In the genomic region with DNA sequence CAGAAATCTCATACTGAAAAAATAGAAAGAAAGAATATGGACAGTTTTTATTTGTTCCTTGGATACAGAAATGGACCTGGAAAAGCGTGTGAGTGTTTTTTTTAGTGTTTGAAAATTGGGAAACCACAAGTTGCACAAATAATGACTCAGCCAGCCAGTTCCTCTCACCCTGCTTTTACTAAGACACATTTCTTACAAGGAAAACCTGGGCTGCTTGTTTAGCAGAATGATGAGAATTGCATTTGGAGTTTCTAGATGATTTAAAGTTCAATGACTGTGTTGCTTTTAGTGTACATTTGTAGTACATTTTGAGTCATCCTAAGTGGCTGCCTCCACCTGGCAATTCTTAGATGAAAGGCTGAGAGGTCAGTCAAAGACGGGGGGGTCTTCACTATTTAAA, we compare ENCODE assay signal across 13 cellular contexts.
DNase-seq lines count a peak whose midpoint lies in the region; ATAC-seq and TF ChIP-seq lines count a peak whose summit lies in the region.
"Had no signal": no experiment of that assay in that cellular context is flagged by ENCODE, and none has a peak within 500 bp of the region (broad histone marks: within the 10 kb centered on the region; RNA-seq: fewer than 3 reads in every experiment).

No MANE protein-coding gene starts in this region.

- intact Hi-C loops in dendritic cell treated with granulocyte-macrophage colony-stimulating factor and Interleukin-4, amounts not matched to agents 40 ng/mL and 50 ng/mL, for 4 days (cut with micrococcal nuclease), result loop anchor here (5.0 to 10.0 kb wide), 2 partner anchors 145 to 572 kb away; no protein-coding TSS in a partner anchor

- H3K36me3 Mint-ChIP-seq in dendritic cell treated with granulocyte-macrophage colony-stimulating factor and Interleukin-4, amounts not matched to agents 40 ng/mL and 50 ng/mL, for 4 days (ENCODE audit: low read depth), result no peaks in the 10 kb centered on the region
- H3K36me3 Mint-ChIP-seq in chondrocyte (ENCODE audit: low read depth), result peaks cover 1% of the 10 kb centered on the region
- H3K36me3 Mint-ChIP-seq in progenitor cell of endocrine pancreas (ENCODE audit: insufficient read depth), result no peaks in the 10 kb centered on the region
- H3K36me3 Mint-ChIP-seq: activated naive CD8-positive, alpha-beta T cell treated with anti-CD3 and anti-CD28 coated beads for 36 hours; WTC11 had no signal

- no peak for TF ChIP-seq CTCF in chondrocyte (IDR thresholded peaks at IDR 0.05)
- no peak for TF ChIP-seq CTCF in progenitor cell of endocrine pancreas (IDR thresholded peaks at IDR 0.05; ENCODE audit: unreplicated experiment)

- peak; percentile 64 for ATAC-seq in GM18502 (IDR thresholded peaks at IDR 0.05; ENCODE audit: poor library complexity, unreplicated experiment)
- ATAC-seq: WTC11 had no signal

- peak overlapping the region; percentile 86 for H3K27ac Mint-ChIP-seq in dendritic cell treated with granulocyte-macrophage colony-stimulating factor and Interleukin-4, amounts not matched to agents 40 ng/mL and 50 ng/mL, for 4 days
- H3K27ac Mint-ChIP-seq in chondrocyte (ENCODE audit: unreplicated experiment), result no peak overlapping the region
- no peak overlapping the region for H3K27ac Mint-ChIP-seq in progenitor cell of endocrine pancreas
- H3K27ac Mint-ChIP-seq: activated naive CD8-positive, alpha-beta T cell treated with anti-CD3 and anti-CD28 coated beads for 36 hours; nephron; WTC11 had no signal

- peaks cover 69% of the 10 kb centered on the region for H3K4me1 Mint-ChIP-seq in dendritic cell treated with granulocyte-macrophage colony-stimulating factor and Interleukin-4, amounts not matched to agents 40 ng/mL and 50 ng/mL, for 4 days (ENCODE audit: low read depth)
- H3K4me1 Mint-ChIP-seq in chondrocyte (ENCODE audit: low read depth) (no peaks in the 10 kb centered on the region), progenitor cell of endocrine pancreas (ENCODE audit: low read depth) (no peaks in the 10 kb centered on the region)
- H3K4me1 Mint-ChIP-seq: WTC11 had no signal

- H3K4me3 Mint-ChIP-seq in dendritic cell treated with granulocyte-macrophage colony-stimulating factor and Interleukin-4, amounts not matched to agents 40 ng/mL and 50 ng/mL, for 4 days, result peak overlapping the region; percentile 30
- no peak overlapping the region for H3K4me3 Mint-ChIP-seq in chondrocyte (ENCODE audit: unreplicated experiment)
- no peak overlapping the region for H3K4me3 Mint-ChIP-seq in progenitor cell of endocrine pancreas (ENCODE audit: low read depth)
- H3K4me3 Mint-ChIP-seq: activated naive CD8-positive, alpha-beta T cell treated with anti-CD3 and anti-CD28 coated beads for 36 hours; nephron; WTC11 had no signal

- H3K27me3 Mint-ChIP-seq in dendritic cell treated with granulocyte-macrophage colony-stimulating factor and Interleukin-4, amounts not matched to agents 40 ng/mL and 50 ng/mL, for 4 days, result peaks cover 19% of the 10 kb centered on the region
- peaks cover 22% of the 10 kb centered on the region for H3K27me3 Mint-ChIP-seq in chondrocyte (ENCODE audit: low read depth)
- H3K27me3 Mint-ChIP-seq in progenitor cell of endocrine pancreas, result no peaks in the 10 kb centered on the region
- H3K27me3 Mint-ChIP-seq: activated naive CD8-positive, alpha-beta T cell treated with anti-CD3 and anti-CD28 coated beads for 36 hours had no signal

- DNase-seq in M059J (ENCODE audit: low read depth) (peak; percentile 63), pons (ENCODE audit: low spot score) (peak; percentile 11), chondrocyte (ENCODE audit: low spot score) (no peak), progenitor cell of endocrine pancreas (ENCODE audit: low spot score, unreplicated experiment) (no peak), GM19240 (ENCODE audit: insufficient read length, low spot score) (no peak), midbrain (lab: John Stamatoyannopoulos, UW) (no peak)
- DNase-seq: activated naive CD8-positive, alpha-beta T cell treated with anti-CD3 and anti-CD28 coated beads for 36 hours; glutamatergic neuron; NCI-H524 had no signal

- H3K9me3 Mint-ChIP-seq in dendritic cell treated with granulocyte-macrophage colony-stimulating factor and Interleukin-4, amounts not matched to agents 40 ng/mL and 50 ng/mL, for 4 days, result peaks cover 8% of the 10 kb centered on the region
- H3K9me3 Mint-ChIP-seq in chondrocyte (ENCODE audit: low read depth) (no peaks in the 10 kb centered on the region), progenitor cell of endocrine pancreas (ENCODE audit: low read depth) (peaks cover 7% of the 10 kb centered on the region)
- H3K9me3 Mint-ChIP-seq: activated naive CD8-positive, alpha-beta T cell treated with anti-CD3 and anti-CD28 coated beads for 36 hours had no signal

Comparison
In these comparisons a context has a peak if more than half of its experiments do, and no peak if none do; other contexts are left out.
1. DNase-seq: peak in M059J (single experiment) and pons (single experiment); none in chondrocyte (single experiment), progenitor cell of endocrine pancreas (single experiment), GM19240 (single experiment) and midbrain (single experiment).